16 cellular contexts compared by ENCODE assay signal in the genomic region with DNA sequence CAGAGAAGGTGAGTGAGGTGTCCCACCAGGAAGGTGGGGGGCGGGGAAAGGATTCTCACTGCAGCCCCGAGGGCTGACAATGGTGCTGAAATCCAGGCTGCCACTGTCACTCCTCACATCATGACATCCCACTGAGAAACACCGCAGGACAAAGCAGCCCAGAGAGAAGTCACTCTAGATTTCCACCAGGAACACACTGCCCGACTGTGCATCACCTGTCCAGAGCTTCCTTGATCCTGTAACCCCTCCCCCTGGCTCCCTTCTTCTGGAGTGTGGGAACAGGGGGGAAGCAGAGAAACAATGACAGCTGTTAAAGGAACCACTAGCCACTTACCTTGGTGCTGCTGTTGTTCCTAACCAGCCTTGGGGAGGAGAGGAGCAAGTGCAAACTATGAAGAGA.
DNase-seq lines count a peak whose midpoint lies in the region; ATAC-seq and TF ChIP-seq lines count a peak whose summit lies in the region.
"Had no signal": no experiment of that assay in that cellular context is flagged by ENCODE, and none has a peak within 500 bp of the region (broad histone marks: within the 10 kb centered on the region; RNA-seq: fewer than 3 reads in every experiment).

No MANE protein-coding gene starts in this region.

- H3K79me2 ChIP-seq in mesendoderm (ENCODE audit: control insufficient read depth, insufficient read depth, low read length): no peaks in the 10 kb centered on the region

- no CpG with 5 or more reads among the region's 4 CpGs for WGBS in mesendoderm (ENCODE audit: extremely low coverage, insufficient coverage, low lambda C conversion rate)
- WGBS in esophagus squamous epithelium, 2 donors: 32 to 36% methylated on average over 3 to 4 of the region's 4 CpGs

- H4K8ac ChIP-seq in mesendoderm (ENCODE audit: low read depth, low read length): no peak overlapping the region

- H2BK5ac ChIP-seq in mesendoderm (ENCODE audit: low read length): no peak overlapping the region

- H3K23ac ChIP-seq in mesendoderm (ENCODE audit: low read length): no peak overlapping the region

- TF ChIP-seq CTCF in right atrium auricular region (IDR thresholded peaks at IDR 0.05) (no peak), glutamatergic neuron (IDR thresholded peaks at IDR 0.05; ENCODE audit: partially characterized antibody, unreplicated experiment) (no peak), esophagus squamous epithelium (IDR thresholded peaks at IDR 0.05) (no peak)

- H3K27me3 ChIP-seq in right atrium auricular region (no peaks in the 10 kb centered on the region), mesendoderm (ENCODE audit: insufficient read depth, low read length, poor library complexity) (no peaks in the 10 kb centered on the region), esophagus squamous epithelium (peaks cover 0 to 33% (median 0%) of the 10 kb centered on the region in 4 donors)
- H3K27me3 ChIP-seq: BLaER1 treated with 17β-estradiol and CSF1 and Interleukin-3, amounts not matched to agents 10 nM and 100 nM; Peyer's patch had no signal

- H3K4ac ChIP-seq in mesendoderm (ENCODE audit: low read depth, low read length): no peak overlapping the region

- no peak overlapping the region for H3K27ac ChIP-seq in right atrium auricular region
- H3K27ac ChIP-seq in mesendoderm (ENCODE audit: low read depth, low read length): no peak overlapping the region
- H3K27ac ChIP-seq in esophagus squamous epithelium: no peak overlapping the region
- H3K27ac ChIP-seq: BLaER1 treated with 17β-estradiol and CSF1 and Interleukin-3, amounts not matched to agents 10 nM and 100 nM; KMS-11; Peyer's patch had no signal

- intact Hi-C loops in Right ventricle myocardium inferior (cut with DNase I) (no loop called here), esophagus squamous epithelium (cut with DNase I) (no loop called here)

- no peak overlapping the region for H2AK5ac ChIP-seq in mesendoderm (ENCODE audit: low read length)

- no peak overlapping the region for H3K9ac ChIP-seq in mesendoderm (ENCODE audit: low read length)
- H3K9ac ChIP-seq: BLaER1 treated with 17β-estradiol and CSF1 and Interleukin-3, amounts not matched to agents 10 nM and 100 nM; KMS-11 had no signal

- no peaks in the 10 kb centered on the region for H3K9me3 Mint-ChIP-seq in glutamatergic neuron (ENCODE audit: unreplicated experiment)
- H3K9me3 Mint-ChIP-seq: CD8-positive, alpha-beta memory T cell had no signal

- H3K4me1 ChIP-seq in right atrium auricular region (peaks cover 0 to 4% of the 10 kb centered on the region in 2 donors), mesendoderm (ENCODE audit: control insufficient read depth, low read depth, low read length) (peaks cover 14% of the 10 kb centered on the region), esophagus squamous epithelium (no peaks in the 10 kb centered on the region)
- H3K4me1 ChIP-seq: BLaER1 treated with 17β-estradiol and CSF1 and Interleukin-3, amounts not matched to agents 10 nM and 100 nM; Peyer's patch had no signal

- peaks cover 13% of the 10 kb centered on the region for H3K4me1 Mint-ChIP-seq in glutamatergic neuron (ENCODE audit: low read depth, unreplicated experiment)
- H3K4me1 Mint-ChIP-seq: CD8-positive, alpha-beta memory T cell had no signal

- no peaks in the 10 kb centered on the region for H3K36me3 Mint-ChIP-seq in glutamatergic neuron (ENCODE audit: unreplicated experiment)
- H3K36me3 Mint-ChIP-seq: CD8-positive, alpha-beta memory T cell had no signal

- H3K79me1 ChIP-seq in mesendoderm (ENCODE audit: low read length): no peaks in the 10 kb centered on the region

- no peak overlapping the region for H3K56ac ChIP-seq in mesendoderm (ENCODE audit: low read length)

- TF ChIP-seq POLR2A in esophagus squamous epithelium (IDR thresholded peaks at IDR 0.05): no peak

- H4K5ac ChIP-seq in mesendoderm (ENCODE audit: low read length): no peak overlapping the region

- H3K27me3 Mint-ChIP-seq in glutamatergic neuron (ENCODE audit: unreplicated experiment): peaks cover 2% of the 10 kb centered on the region

- H3K36me3 ChIP-seq in right atrium auricular region: no peaks in the 10 kb centered on the region
- no peaks in the 10 kb centered on the region for H3K36me3 ChIP-seq in mesendoderm (ENCODE audit: control insufficient read depth, insufficient read depth, low read length)
- H3K36me3 ChIP-seq in esophagus squamous epithelium: no peaks in the 10 kb centered on the region
- H3K36me3 ChIP-seq: BLaER1 treated with 17β-estradiol and CSF1 and Interleukin-3, amounts not matched to agents 10 nM and 100 nM; Peyer's patch had no signal

- H3K27ac Mint-ChIP-seq in glutamatergic neuron (ENCODE audit: unreplicated experiment): no peak overlapping the region

- DNase-seq in right atrium auricular region (ENCODE audit: low spot score): peak; percentile 43
- no peak for DNase-seq in Right ventricle myocardium inferior (ENCODE audit: missing footprints)
- DNase-seq in NCI-H69 (lab: John Stamatoyannopoulos, UW): peak; percentile 85
- peak; percentile 29 for DNase-seq in mesendoderm
- DNase-seq in glutamatergic neuron: no peak
- DNase-seq in foreskin melanocyte: no peak
- no peak for DNase-seq in A172 (ENCODE audit: low spot score)
- DNase-seq in esophagus squamous epithelium (lab: John Stamatoyannopoulos, UW): no peak
- DNase-seq: CD8-positive, alpha-beta memory T cell; NCI-H1436 treated with DMSO at 0.1 percent for 48 hours; NCI-H2081; NCI-H2227 treated with DMSO at 0.1 percent for 48 hours; NCI-H510A treated with DMSO at 0.1 percent for 48 hours; Peyer's patch had no signal

- no peak overlapping the region for H2BK15ac ChIP-seq in mesendoderm (replicated peaks; ENCODE audit: low read depth)

- peaks cover 0 to 3% of the 10 kb centered on the region in 2 donors for H3K9me3 ChIP-seq in right atrium auricular region
- H3K9me3 ChIP-seq in esophagus squamous epithelium: no peaks in the 10 kb centered on the region
- H3K9me3 ChIP-seq: Peyer's patch had no signal

- no peak overlapping the region for H3K4me3 Mint-ChIP-seq in glutamatergic neuron (ENCODE audit: unreplicated experiment)
- H3K4me3 Mint-ChIP-seq: CD8-positive, alpha-beta memory T cell had no signal

- no peak overlapping the region for H3K18ac ChIP-seq in mesendoderm (ENCODE audit: low read length)

- no peak overlapping the region for H2BK120ac ChIP-seq in mesendoderm (ENCODE audit: low read depth, low read length)

- H3K4me3 ChIP-seq in right atrium auricular region: no peak overlapping the region
- no peak overlapping the region for H3K4me3 ChIP-seq in mesendoderm (ENCODE audit: low read length)
- H3K4me3 ChIP-seq in esophagus squamous epithelium: no peak overlapping the region
- H3K4me3 ChIP-seq: BLaER1 treated with 17β-estradiol and CSF1 and Interleukin-3, amounts not matched to agents 10 nM and 100 nM; Peyer's patch had no signal

- no peak overlapping the region for H3K4me2 ChIP-seq in mesendoderm (ENCODE audit: low read length)
- H3K4me2 ChIP-seq: BLaER1 treated with 17β-estradiol and CSF1 and Interleukin-3, amounts not matched to agents 10 nM and 100 nM; KMS-11 had no signal

- no peak for ATAC-seq in Right ventricle myocardium inferior

Comparison
In these comparisons a context has a peak if more than half of its experiments do, and no peak if none do; other contexts are left out.
1. DNase-seq: peak in right atrium auricular region (single experiment), NCI-H69 (single experiment) and mesendoderm (single experiment); none in Right ventricle myocardium inferior (single experiment), glutamatergic neuron (single experiment), foreskin melanocyte (single experiment), A172 (single experiment) and esophagus squamous epithelium (single experiment).